In the genomic region with DNA sequence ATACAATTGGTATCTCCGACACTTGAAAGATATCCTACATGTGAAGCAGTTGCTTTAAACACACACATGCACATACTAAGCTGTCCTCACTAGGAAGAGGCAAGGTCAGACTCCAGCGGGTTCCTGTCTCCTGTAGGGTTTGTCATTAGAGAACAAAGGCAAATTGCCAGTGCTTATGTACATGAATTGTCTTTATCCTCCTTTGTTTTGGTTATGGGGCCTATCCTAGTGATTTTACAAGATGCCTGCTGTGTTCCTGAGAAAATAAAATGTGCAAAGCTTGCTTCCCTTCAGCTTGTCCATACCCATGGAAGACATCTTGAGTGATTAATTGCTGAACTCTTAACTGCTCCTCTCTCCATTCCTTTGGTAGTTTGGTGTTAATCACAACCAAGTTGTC, we compare ENCODE assay signal across 28 cellular contexts.
A peak's percentile ranks its signal among the peaks of the same experiment; 100 is the strongest.
DNase-seq lines count a peak whose midpoint lies in the region; ATAC-seq and TF ChIP-seq lines count a peak whose summit lies in the region.
"Had no signal": no experiment of that assay in that cellular context is flagged by ENCODE, and none has a peak within 500 bp of the region (broad histone marks: within the 10 kb centered on the region; RNA-seq: fewer than 3 reads in every experiment).

No MANE protein-coding gene starts in this region.

- POLR2A ChIA-PET in activated B cell treated with CpG ODN at 0.5 μM for 24 hours (lab: Charles Lee) = interaction anchor here (1.1 to 2.9 kb wide), 4 partner anchors 9 to 89 kb away, joined by 3 to 12 read pairs (median 6); a partner anchor contains a TSS

- no peaks in the 10 kb centered on the region for H3K27me3 ChIP-seq in osteoblast (ENCODE audit: insufficient read depth, low read length)
- H3K27me3 ChIP-seq: gastrocnemius medialis, testis, vagina had no signal

- H3K27me3 Mint-ChIP-seq in activated B cell treated with CpG ODN at 0.5 μM for 24 hours = no peaks in the 10 kb centered on the region
- H3K27me3 Mint-ChIP-seq: activated T-cell treated with anti-CD3 and anti-CD28 coated beads, Interleukin-2, amount 50 U/mL, for 24 hours; IgD-negative memory B cell; natural killer cell treated with Interleukin-12 subunit alpha and Interleukin-12 subunit beta and Interleukin-15 and Interleukin-18, amount 100 ng/mL, for 72 hours had no signal

- peaks cover 12% of the 10 kb centered on the region for H3K9me3 ChIP-seq in KOPT-K1 (ENCODE audit: insufficient read depth, low read length, poor library complexity, severe bottlenecking)
- H3K9me3 ChIP-seq in osteoblast (ENCODE audit: low read depth, low read length) = no peaks in the 10 kb centered on the region
- H3K9me3 ChIP-seq: gastrocnemius medialis, testis, vagina had no signal

- H2AFZ ChIP-seq in osteoblast (ENCODE audit: low read length) = peak overlapping the region; percentile 28

- H4K20me1 ChIP-seq in osteoblast (ENCODE audit: insufficient read depth, low read length) = no peaks in the 10 kb centered on the region

- H3K4me1 ChIP-seq in osteoblast (ENCODE audit: insufficient read depth, low read length) = peaks cover 20% of the 10 kb centered on the region
- H3K4me1 ChIP-seq: gastrocnemius medialis, testis, vagina had no signal

- peak overlapping the region; percentile 7 for H3K27ac ChIP-seq in KOPT-K1 (ENCODE audit: low read depth, low read length, poor library complexity, severe bottlenecking)
- no peak overlapping the region for H3K27ac ChIP-seq in osteoblast (ENCODE audit: low read depth, low read length)
- H3K27ac ChIP-seq: gastrocnemius medialis, testis, vagina had no signal

- CTCF ChIA-PET in activated B cell treated with CpG ODN at 0.5 μM for 24 hours (lab: Charles Lee) = interaction anchor here (0.8 to 2.0 kb wide), 5 partner anchors 37 to 90 kb away, joined by 3 to 6 read pairs (median 4); a partner anchor contains a TSS

- no peaks in the 10 kb centered on the region for H3K36me3 Mint-ChIP-seq in activated B cell treated with CpG ODN at 0.5 μM for 24 hours (ENCODE audit: low read depth)
- H3K36me3 Mint-ChIP-seq: IgD-negative memory B cell, mesothelial cell of epicardium had no signal

- H3K4me1 Mint-ChIP-seq in activated B cell treated with CpG ODN at 0.5 μM for 24 hours = peaks cover 27% of the 10 kb centered on the region
- H3K4me1 Mint-ChIP-seq: mesothelial cell of epicardium had no signal

- H3K9me3 Mint-ChIP-seq in activated B cell treated with CpG ODN at 0.5 μM for 24 hours = no peaks in the 10 kb centered on the region
- H3K9me3 Mint-ChIP-seq: mesothelial cell of epicardium; natural killer cell treated with Interleukin-12 subunit alpha and Interleukin-12 subunit beta and Interleukin-15 and Interleukin-18, amount 100 ng/mL, for 72 hours had no signal

- no peak overlapping the region for H3K4me3 Mint-ChIP-seq in activated B cell treated with CpG ODN at 0.5 μM for 24 hours
- H3K4me3 Mint-ChIP-seq: activated T-cell treated with anti-CD3 and anti-CD28 coated beads, Interleukin-2, amount 50 U/mL, for 24 hours; H9; mesothelial cell of epicardium; natural killer cell treated with Interleukin-12 subunit alpha and Interleukin-12 subunit beta and Interleukin-15 and Interleukin-18, amount 100 ng/mL, for 72 hours had no signal

- peak overlapping the region; percentile 41 for H3K27ac Mint-ChIP-seq in activated B cell treated with CpG ODN at 0.5 μM for 24 hours
- H3K27ac Mint-ChIP-seq: activated T-cell treated with anti-CD3 and anti-CD28 coated beads, Interleukin-2, amount 50 U/mL, for 24 hours; mesothelial cell of epicardium had no signal

- DNase-seq in COR-L47 (lab: John Stamatoyannopoulos, UW) = peak; percentile 93
- no peak for DNase-seq in activated B cell treated with CpG ODN at 0.5 μM for 24 hours
- DNase-seq in osteoblast (ENCODE audit: insufficient read length, low spot score, missing footprints) = no peak
- no peak for DNase-seq in T-helper 1 cell
- no peak for DNase-seq in pons (ENCODE audit: low spot score)
- DNase-seq: activated T-cell treated with anti-CD3 and anti-CD28 coated beads, Interleukin-2, amount 50 U/mL, for 24 hours; amniotic stem cell; cerebellar nuclear complex; DMS79 treated with DMSO at 0.1 percent for 48 hours; effector CD4-positive, alpha-beta T cell; gastrocnemius medialis; H9; hippocampal formation; left ventricle myocardium superior; MM.1S; NCI-H187 treated with DMSO at 0.1 percent for 48 hours; NCI-H446; T1000; testis had no signal

- ATAC-seq in activated B cell treated with CpG ODN at 0.5 μM for 24 hours (ENCODE audit: low read depth) (no peak), GM19023 (IDR thresholded peaks at IDR 0.05; ENCODE audit: unreplicated experiment) (no peak)
- ATAC-seq: esophagus mucosa; gastrocnemius medialis; GM12878; left ventricle myocardium superior; natural killer cell treated with Interleukin-12 subunit alpha and Interleukin-12 subunit beta and Interleukin-15 and Interleukin-18, amount 100 ng/mL, for 72 hours had no signal

- no peak overlapping the region for H3K4me3 ChIP-seq in osteoblast (ENCODE audit: insufficient read depth, low read length)
- H3K4me3 ChIP-seq: gastrocnemius medialis, GM12878, SK-N-MC, testis, vagina had no signal

- H3K4me2 ChIP-seq in osteoblast (ENCODE audit: insufficient read depth, low read length) = no peak overlapping the region

- no peak for TF ChIP-seq CTCF in activated B cell treated with CpG ODN at 0.5 μM for 24 hours (IDR thresholded peaks at IDR 0.05)
- no peak for TF ChIP-seq CTCF in osteoblast (IDR thresholded peaks at IDR 0.05; ENCODE audit: extremely low read depth, low read depth, low read length)

- intact Hi-C loops in activated B cell treated with CpG ODN at 0.5 μM for 24 hours (cut with micrococcal nuclease) = loop anchor here (1.0 to 10.0 kb wide), 2 partner anchors 10 to 236 kb away; no protein-coding TSS in a partner anchor

- H3K36me3 ChIP-seq in KOPT-K1 (ENCODE audit: insufficient read depth, low read length) (no peaks in the 10 kb centered on the region), osteoblast (ENCODE audit: insufficient read depth, low read length) (no peaks in the 10 kb centered on the region)
- H3K36me3 ChIP-seq: gastrocnemius medialis, vagina had no signal

- no peaks in the 10 kb centered on the region for H3K79me2 ChIP-seq in osteoblast (ENCODE audit: insufficient read depth, low read length)
